8 cellular contexts compared by ENCODE assay signal in genomic region chr10:104120903-104121484, GRCh38. TPM values are rescaled to one million over a fixed set of nuclear protein-coding genes. Genes with fewer than 3 reads are reported as not detected.
A peak's percentile ranks its signal among the peaks of the same experiment; 100 is the strongest.
DNase-seq lines count a peak whose midpoint lies in the region; ATAC-seq and TF ChIP-seq lines count a peak whose summit lies in the region.

No MANE protein-coding gene starts in this region.

- no peaks in the 10 kb centered on the region for H3K36me3 ChIP-seq in colonic mucosa

- peak; percentile 29 for ATAC-seq in HG03025 (IDR thresholded peaks at IDR 0.05; ENCODE audit: low FRiP score, unreplicated experiment)
- ATAC-seq in HG03571 (IDR thresholded peaks at IDR 0.05; ENCODE audit: unreplicated experiment): no peak

- TF ChIP-seq CTCF in GM13976 (IDR thresholded peaks at IDR 0.05; ENCODE audit: borderline replicate concordance, control extremely low read depth, extremely low read depth, insufficient read depth, missing control alignments): no peak
- TF ChIP-seq CTCF in colonic mucosa (IDR thresholded peaks at IDR 0.05): no peak

- H3K9me3 ChIP-seq in colonic mucosa: no peaks in the 10 kb centered on the region

- H3K27ac ChIP-seq in colonic mucosa (peak overlapping the region; percentile 100), layer of hippocampus (ENCODE audit: low read depth, low read length) (peak overlapping the region; percentile 99)

- intact Hi-C loops in colonic mucosa (cut with DNase I): loop anchor here (10.0 kb wide), 1 partner anchor 76 kb away; no protein-coding TSS in a partner anchor

- H3K27me3 ChIP-seq in colonic mucosa (no peaks in the 10 kb centered on the region), layer of hippocampus (ENCODE audit: control insufficient read depth, insufficient read depth, low read length) (no peaks in the 10 kb centered on the region)

- H3K9ac ChIP-seq in colonic mucosa (ENCODE audit: low read depth in 2 of 2, low read length in 2 of 2): peak overlapping the region; percentile 86 to 99

- in situ Hi-C loops in GM13976 (cut with MboI; ENCODE audit: low sequenced_read_pairs, unreplicated experiment): no loop called here

- H3K4me1 ChIP-seq in colonic mucosa: no peaks in the 10 kb centered on the region

- peak overlapping the region; percentile 49 for H3K4me3 ChIP-seq in colonic mucosa

- DNase-seq in GM13976 (ENCODE audit: low spot score): peak; percentile 60
- peak; percentile 20 to 41 for DNase-seq in NCI-H446 (lab: John Stamatoyannopoulos, UW)
- DNase-seq in activated CD4-positive, alpha-beta T cell treated with anti-CD3 and anti-CD28 coated beads for 48 hours: peak; percentile 86
- peak; percentile 95 for DNase-seq in colonic mucosa
- peak; percentile 55 to 78 (median 74) for DNase-seq in stimulated activated CD4-positive, alpha-beta T cell treated with anti-CD3 and anti-CD28 coated beads, Interleukin-1b, Interleukin-23, amount 100 ng/mL, for 24 hours (ENCODE audit: low read depth in 4 of 4, low spot score in 1 of 4)

RNA-seq across cellular contexts. Expression of gene SFR1, which starts 1.0 kb away (rescaled TPM):
- 1 to 10 TPM; 6.8 to 8.0 TPM for total RNA-seq in colonic mucosa

RNA-seq across cellular contexts. Expression of gene COL17A1, which starts 35.3 kb away (rescaled TPM):
- total RNA-seq in colonic mucosa: 100 to 1,000 TPM; 115 to 249 TPM

Comparison
In these comparisons a context has a peak if more than half of its experiments do, and no peak if none do; other contexts are left out.
1. DNase-seq: peak in every context shown above with its lines; median percentile 95 in colonic mucosa; 86 in activated CD4-positive, alpha-beta T cell treated with anti-CD3 and anti-CD28 coated beads for 48 hours; 74 in stimulated activated CD4-positive, alpha-beta T cell treated with anti-CD3 and anti-CD28 coated beads, Interleukin-1b, Interleukin-23, amount 100 ng/mL, for 24 hours; 60 in GM13976; 30 in NCI-H446.